ENCODE assay signal across 17 cellular contexts in genomic region chr12:70154087-70154486, GRCh38.
"Had no signal": no experiment of that assay in that cellular context is flagged by ENCODE, and none has a peak within 500 bp of the region (broad histone marks: within the 10 kb centered on the region; RNA-seq: fewer than 3 reads in every experiment).

No MANE protein-coding gene starts in this region.

- H3K9me3 ChIP-seq: colonic mucosa had no signal

- H3K27ac ChIP-seq: colonic mucosa, gastroesophageal sphincter, heart right ventricle, left ventricle myocardium inferior, tibial nerve had no signal

- H3K36me3 ChIP-seq: colonic mucosa, gastroesophageal sphincter, heart right ventricle, left ventricle myocardium inferior, tibial nerve had no signal

- H3K4me1 ChIP-seq: colonic mucosa, gastroesophageal sphincter, heart right ventricle, left ventricle myocardium inferior, tibial nerve had no signal

- H3K27ac Mint-ChIP-seq: activated CD8-positive, alpha-beta T cell treated with anti-CD3 and anti-CD28 coated beads for 36 hours; activated naive CD8-positive, alpha-beta T cell; memory B cell; natural killer cell; stimulated activated naive B cell treated with anti-CD40 and anti-IgM and Interleukin-4, amounts not matched to agents 10 μg/mL and 1 μg/mL and 100 μg/mL, for 72 hours; WTC11 had no signal

- DNase-seq: activated CD4-positive, alpha-beta T cell treated with anti-CD3 and anti-CD28 coated beads for 4 hours; activated CD8-positive, alpha-beta T cell treated with anti-CD3 and anti-CD28 coated beads for 36 hours; activated gamma-delta T cell treated with Interleukin-2 at 50 U/mL for 16 hours; activated T-cell treated with anti-CD3 and anti-CD28 coated beads, Interleukin-2, amount 50 U/mL, for 4 hours; amniotic stem cell; central memory CD4-positive, alpha-beta T cell; colonic mucosa; heart right ventricle; left ventricle myocardium inferior; natural killer cell; stimulated activated CD4-positive, alpha-beta T cell treated with anti-CD3 and anti-CD28 coated beads, Interleukin-4, amount 100 ng/mL, for 1 hour; stimulated activated naive B cell treated with anti-CD40 and anti-IgM and Interleukin-4, amounts not matched to agents 10 μg/mL and 1 μg/mL and 100 μg/mL, for 72 hours had no signal

- ATAC-seq: activated CD8-positive, alpha-beta T cell treated with anti-CD3 and anti-CD28 coated beads for 36 hours; activated T-cell treated with anti-CD3 and anti-CD28 coated beads, Interleukin-2, amount 50 U/mL, for 4 hours; gastroesophageal sphincter; heart right ventricle; natural killer cell; stimulated activated naive B cell treated with anti-CD40 and anti-IgM and Interleukin-4, amounts not matched to agents 10 μg/mL and 1 μg/mL and 100 μg/mL, for 72 hours; WTC11 had no signal

- H3K4me3 Mint-ChIP-seq: activated CD8-positive, alpha-beta T cell treated with anti-CD3 and anti-CD28 coated beads for 36 hours; activated naive CD8-positive, alpha-beta T cell; activated T-cell treated with anti-CD3 and anti-CD28 coated beads, Interleukin-2, amount 50 U/mL, for 4 hours; memory B cell; natural killer cell; stimulated activated naive B cell treated with anti-CD40 and anti-IgM and Interleukin-4, amounts not matched to agents 10 μg/mL and 1 μg/mL and 100 μg/mL, for 72 hours; WTC11 had no signal

- H3K27me3 Mint-ChIP-seq: activated naive CD8-positive, alpha-beta T cell had no signal

- H3K4me1 Mint-ChIP-seq: memory B cell; natural killer cell; stimulated activated naive B cell treated with anti-CD40 and anti-IgM and Interleukin-4, amounts not matched to agents 10 μg/mL and 1 μg/mL and 100 μg/mL, for 72 hours; WTC11 had no signal

- H3K4me3 ChIP-seq: colonic mucosa, gastroesophageal sphincter, heart right ventricle, left ventricle myocardium inferior, tibial nerve had no signal

- H3K27me3 ChIP-seq: colonic mucosa, gastroesophageal sphincter, heart right ventricle, tibial nerve had no signal

- H3K36me3 Mint-ChIP-seq: memory B cell had no signal
